21 cellular contexts compared by ENCODE assay signal in genomic region chr5:140630296-140630695, GRCh38. TPM values are rescaled to one million over a fixed set of nuclear protein-coding genes. Genes with fewer than 3 reads are reported as not detected.
DNase-seq lines count a peak whose midpoint lies in the region; ATAC-seq, FAIRE-seq and TF ChIP-seq lines count a peak whose summit lies in the region.
"Had no signal": no experiment of that assay in that cellular context is flagged by ENCODE, and none has a peak within 500 bp of the region (broad histone marks: within the 10 kb centered on the region; RNA-seq: fewer than 3 reads in every experiment).

No MANE protein-coding gene starts in this region.

- TF ChIP-seq POLR2A in K562 (conservative IDR thresholded peaks at IDR 0.05) (no peak), spleen (IDR thresholded peaks at IDR 0.05) (no peak)

- peaks cover 12% of the 10 kb centered on the region for H3K36me3 Mint-ChIP-seq in HFFc6 (ENCODE audit: low read depth)
- peaks cover 2% of the 10 kb centered on the region for H3K36me3 Mint-ChIP-seq in activated CD8-positive, alpha-beta T cell treated with anti-CD3 and anti-CD28 coated beads, Interleukin-2, amount 10 ng/mL, durations not matched to agents 7 days and 5 days (ENCODE audit: low read depth)

- H3K9me3 ChIP-seq in K562 (replicated peaks; ENCODE audit: control insufficient read depth, insufficient read depth, low read depth, low read length) (no peaks in the 10 kb centered on the region), spleen (peaks cover 0 to 14% (median 7%) of the 10 kb centered on the region in 8 donors)

- in situ Hi-C loops in K562 (cut with MboI) = no loop called here

- no peak overlapping the region for H3K27ac Mint-ChIP-seq in HFFc6
- H3K27ac Mint-ChIP-seq in activated CD8-positive, alpha-beta T cell treated with anti-CD3 and anti-CD28 coated beads, Interleukin-2, amount 10 ng/mL, durations not matched to agents 7 days and 5 days = no peak overlapping the region
- H3K27ac Mint-ChIP-seq: stimulated activated memory B cell treated with anti-CD40 and anti-IgM and Interleukin-4, amounts not matched to agents 10 μg/mL and 1 μg/mL and 100 μg/mL, for 72 hours; T-helper 2 cell treated with Interferon-gamma antibody and Interleukin-4, amounts not matched to agents 5 μg/mL and 100 μg/mL, for 36 hours had no signal

- H3K27me3 ChIP-seq in K562 (ENCODE audit: control insufficient read depth in 2 of 2, insufficient read depth in 2 of 2, low read length in 2 of 2) (no peaks in the 10 kb centered on the region), layer of hippocampus (ENCODE audit: control insufficient read depth, insufficient read depth, low read length) (no peaks in the 10 kb centered on the region), spleen (replicated peaks in 1 of 7) (peaks cover 0 to 9% (median 0%) of the 10 kb centered on the region in 7 donors)

- no peaks in the 10 kb centered on the region for H3K79me2 ChIP-seq in K562 (ENCODE audit: control insufficient read depth, insufficient read depth, low read length)

- no peaks in the 10 kb centered on the region for H3K9me1 ChIP-seq in K562 (ENCODE audit: control insufficient read depth, insufficient read depth, low read length)

- H2AFZ ChIP-seq in K562 (ENCODE audit: low read depth, low read length) = no peak overlapping the region

- intact Hi-C loops in K562 (cut with micrococcal nuclease) (no loop called here), spleen (cut with DNase I; ENCODE audit: low total_unique reads) (no loop called here)

- no peak for ATAC-seq in K562
- ATAC-seq in activated CD8-positive, alpha-beta T cell treated with anti-CD3 and anti-CD28 coated beads, Interleukin-2, amount 10 ng/mL, durations not matched to agents 7 days and 5 days = no peak
- ATAC-seq in HG03378 (IDR thresholded peaks at IDR 0.05; ENCODE audit: unreplicated experiment) = no peak
- ATAC-seq in GM21360 (IDR thresholded peaks at IDR 0.05; ENCODE audit: unreplicated experiment) = no peak
- ATAC-seq: esophagus mucosa; stimulated activated memory B cell treated with anti-CD40 and anti-IgM and Interleukin-4, amounts not matched to agents 10 μg/mL and 1 μg/mL and 100 μg/mL, for 72 hours had no signal

- no peak overlapping the region for H3K9ac ChIP-seq in K562 (ENCODE audit: insufficient read depth in 1 of 2, low read depth in 2 of 2, low read length in 2 of 2)

- no peak for TF ChIP-seq RAD21 in K562 (CRISPR knock-in tag; conservative IDR thresholded peaks at IDR 0.05 in 1 of 2, IDR thresholded peaks at IDR 0.05 in 1 of 2)

- no peak overlapping the region for H3K4me3 Mint-ChIP-seq in HFFc6
- H3K4me3 Mint-ChIP-seq in activated CD8-positive, alpha-beta T cell treated with anti-CD3 and anti-CD28 coated beads, Interleukin-2, amount 10 ng/mL, durations not matched to agents 7 days and 5 days = no peak overlapping the region
- H3K4me3 Mint-ChIP-seq: neural crest cell had no signal

- peak; percentile 55 for DNase-seq in HFFc6
- DNase-seq in K562 (ENCODE audit: extremely low read depth in 1 of 4, low spot score in 3 of 4) = no peak
- DNase-seq in spleen = no peak
- DNase-seq in activated CD8-positive, alpha-beta T cell treated with anti-CD3 and anti-CD28 coated beads, Interleukin-2, amount 10 ng/mL, durations not matched to agents 7 days and 5 days = no peak
- DNase-seq in NCI-H2196 treated with DMSO at 0.1 percent for 48 hours (lab: John Stamatoyannopoulos, UW; ENCODE audit: unreplicated experiment) = no peak
- DNase-seq: activated CD4-positive, alpha-beta T cell treated with anti-CD3 and anti-CD28 coated beads for 48 hours; DND-41; GOT3; hippocampal formation; NCI-H1417; NCI-H2171 treated with DMSO at 0.1 percent for 48 hours; NK-92 treated with Interleukin-12 subunit alpha and Interleukin-12 subunit beta, amount 100 ng/mL, for 24 hours; SHP77 had no signal

- H3K9me3 Mint-ChIP-seq in HFFc6 = peaks cover 14% of the 10 kb centered on the region
- H3K9me3 Mint-ChIP-seq in activated CD8-positive, alpha-beta T cell treated with anti-CD3 and anti-CD28 coated beads, Interleukin-2, amount 10 ng/mL, durations not matched to agents 7 days and 5 days (ENCODE audit: insufficient read depth) = peaks cover 16% of the 10 kb centered on the region
- H3K9me3 Mint-ChIP-seq: stimulated activated memory B cell treated with anti-CD40 and anti-IgM and Interleukin-4, amounts not matched to agents 10 μg/mL and 1 μg/mL and 100 μg/mL, for 72 hours had no signal

- no peaks in the 10 kb centered on the region for H3K36me3 ChIP-seq in K562 (ENCODE audit: control insufficient read depth, insufficient read depth, low read length)
- no peaks in the 10 kb centered on the region for H3K36me3 ChIP-seq in spleen

- H3K4me1 ChIP-seq in K562 (replicated peaks in 1 of 2; ENCODE audit: control insufficient read depth in 2 of 2, insufficient read depth in 2 of 2, low read length in 2 of 2) (peaks cover 0 to 14% of the 10 kb centered on the region in 2 experiments; a peak in 3 of 5 replicates), spleen (peaks cover 0 to 55% (median 32%) of the 10 kb centered on the region in 6 donors)

- H3K4me1 Mint-ChIP-seq in HFFc6 (ENCODE audit: low read depth) = peaks cover 24% of the 10 kb centered on the region
- peaks cover 28% of the 10 kb centered on the region for H3K4me1 Mint-ChIP-seq in activated CD8-positive, alpha-beta T cell treated with anti-CD3 and anti-CD28 coated beads, Interleukin-2, amount 10 ng/mL, durations not matched to agents 7 days and 5 days (ENCODE audit: low read depth)
- H3K4me1 Mint-ChIP-seq: neural crest cell had no signal

- POLR2A ChIA-PET in K562 (lab: Yijun Ruan, JAX) = no interaction called here
- POLR2A ChIA-PET in activated CD8-positive, alpha-beta T cell treated with anti-CD3 and anti-CD28 coated beads, Interleukin-2, amount 10 ng/mL, durations not matched to agents 7 days and 5 days (lab: Charles Lee) = no interaction called here

- CTCF ChIA-PET in K562 (lab: Yijun Ruan, JAX; ENCODE audit: low intra/inter-chr PET ratio) = no interaction called here
- CTCF ChIA-PET in activated CD8-positive, alpha-beta T cell treated with anti-CD3 and anti-CD28 coated beads, Interleukin-2, amount 10 ng/mL, durations not matched to agents 7 days and 5 days (lab: Charles Lee) = interaction anchor here (0.7 to 1.4 kb wide), 4 partner anchors 8 to 286 kb away, joined by 3 to 6 read pairs (median 3); no protein-coding TSS in a partner anchor

- no peak for TF ChIP-seq EP300 in K562 (IDR thresholded peaks at IDR 0.05; ENCODE audit: low read length)

- H3K27ac ChIP-seq in K562 (ENCODE audit: extremely low read depth, low read depth, low read length) (no peak overlapping the region), layer of hippocampus (ENCODE audit: low read depth, low read length) (peak overlapping the region; percentile 16), spleen (peak overlapping the region in 7 of 8 donors; percentile 23 to 93 (median 79))
- H3K27ac ChIP-seq: C4-2B had no signal

- no peak for TF ChIP-seq CTCF in HFFc6 (IDR thresholded peaks at IDR 0.05)
- TF ChIP-seq CTCF in K562 (IDR thresholded peaks at IDR 0.05 in 2 of 3, conservative IDR thresholded peaks at IDR 0.05 in 1 of 3; ENCODE audit: insufficient read depth in 2 of 3, low read depth in 1 of 3, low read length in 3 of 3) = no peak
- no peak for TF ChIP-seq CTCF in spleen (IDR thresholded peaks at IDR 0.05 in 8 of 11, conservative IDR thresholded peaks at IDR 0.05 in 3 of 11)

- BruUV-seq in K562 (replicated peaks; lab: Mats Ljungman, UMichigan) = no TSS peak

- H3K27me3 Mint-ChIP-seq in HFFc6 (ENCODE audit: insufficient read depth) = no peaks in the 10 kb centered on the region; the same call in none of the 2 replicates
- H3K27me3 Mint-ChIP-seq in activated CD8-positive, alpha-beta T cell treated with anti-CD3 and anti-CD28 coated beads, Interleukin-2, amount 10 ng/mL, durations not matched to agents 7 days and 5 days (ENCODE audit: low read depth) = peaks cover 32% of the 10 kb centered on the region

- no peaks in the 10 kb centered on the region for H4K20me1 ChIP-seq in K562 (replicated peaks; ENCODE audit: control insufficient read depth, insufficient read depth, low read length)

- H3K4me2 ChIP-seq in K562 (ENCODE audit: insufficient read depth, low read length) = no peak overlapping the region

- H3K4me3 ChIP-seq in K562 (no peak overlapping the region), spleen (peak overlapping the region in 3 of 8 donors; percentile 59 to 78 (median 65))

- 24% methylated on average over 2 of the region's 2 CpGs for WGBS in K562 (ENCODE audit: insufficient coverage, low coverage, missing lambda C conversion rate)
- 60 to 84% (median 63%) methylated on average over 2 of the region's 2 CpGs for WGBS in spleen, 5 donors

- FAIRE-seq in K562 (lab: Jason Lieb, UNC) = no peak

RNA-seq across cellular contexts. Expression of gene CD14, which starts 2.7 kb away (rescaled TPM):
- 1 to 10 TPM in 5 of 6 experiments, under 1 TPM in 1; 0.84 to 1.9 (median 1.3) TPM for total RNA-seq in HFFc6 (2021; fragmentation: NEBNext Ultra II Directional; extraction: Animal tissue kit (Norgen Biotek cat#: 25700))
- total RNA-seq in K562 (2011; cell fraction: chromatin; rRNA removed; ENCODE audit: low replicate concordance) = 0.39 and 0.46 TPM in 2 replicates
- total RNA-seq in K562 (2011; cell fraction: nucleolus; rRNA removed) = 0.26 and 0.33 TPM in 2 replicates
- total RNA-seq in K562 (2011; cell fraction: nucleoplasm; rRNA removed) = 0.51 TPM in 1 of 2 replicates, not detected in the other
- total RNA-seq in K562 (2014; rRNA removed) (0.09 TPM in 1 of 2 replicates, not detected in the other), K562 (2014; rRNA removed; fragmentation: Illumina TruSeq; extraction: Trizol) (0.07 TPM in 1 of 2 replicates, not detected in the other), K562 (2015; rRNA removed; fragmentation: Illumina TruSeq; extraction: Trizol) (0.14 and 0.15 TPM in 2 replicates), K562 (2021) (0.31 and 0.47 TPM in 2 replicates), spleen (100 to 1,000 TPM in 4 of 7 donors, 10 to 100 TPM in 3; 80.2 to 209 (median 101) TPM)
- polyA plus RNA-seq in K562 (2011; rRNA removed) (0.13 and 0.23 TPM in 2 replicates), K562 (2014; fragmentation: Illumina TruSeq; extraction: Trizol) (not detected in 2 replicates), K562 (2014; fragmentation: Nextera tagmentation; extraction: Ambion mirVana) (under 1 TPM in 1 of 2 experiments, not detected in 1; 0.15 TPM), K562 (2014; rRNA removed) (0.32 and 1.0 TPM in 2 replicates), spleen (10 to 100 TPM; 40.2 to 60.9 (median 48.9) TPM)
- 0.28 and 0.47 TPM in 2 replicates for polyA plus RNA-seq in K562 (2011; cell fraction: cytosol; rRNA removed)
- polyA plus RNA-seq in K562 (2011; cell fraction: nucleus; rRNA removed) = 0.11 and 0.67 TPM in 2 replicates
- 0.17 and 0.29 TPM in 2 replicates for polyA plus RNA-seq in K562 (2012)
- not detected in 2 replicates for polyA minus RNA-seq in K562 (2011; rRNA and poly(A)+ RNA removed)
- polyA minus RNA-seq in K562 (2011; cell fraction: cytosol; rRNA and poly(A)+ RNA removed) = not detected in 2 replicates
- polyA minus RNA-seq in K562 (2011; cell fraction: nucleus; rRNA and poly(A)+ RNA removed) = 0.22 and 0.27 TPM in 2 replicates
- under 1 TPM; 0.42 to 0.45 TPM for total RNA-seq in activated CD8-positive, alpha-beta T cell treated with anti-CD3 and anti-CD28 coated beads, Interleukin-2, amount 10 ng/mL, durations not matched to agents 7 days and 5 days

RNA-seq across cellular contexts. Expression of gene TMCO6, which starts 9.0 kb away (rescaled TPM):
- 1 to 10 TPM; 3.6 to 7.2 (median 6.1) TPM for total RNA-seq in HFFc6 (2021; fragmentation: NEBNext Ultra II Directional; extraction: Animal tissue kit (Norgen Biotek cat#: 25700))
- 97.2 and 222 TPM in 2 replicates for total RNA-seq in K562 (2011; cell fraction: chromatin; rRNA removed; ENCODE audit: low replicate concordance)
- total RNA-seq in K562 (2011; cell fraction: nucleolus; rRNA removed) = 127 and 130 TPM in 2 replicates
- total RNA-seq in K562 (2011; cell fraction: nucleoplasm; rRNA removed) = 107 and 115 TPM in 2 replicates
- 21.4 and 32.9 TPM in 2 replicates for total RNA-seq in K562 (2014; rRNA removed)
- total RNA-seq in K562 (2014; rRNA removed; fragmentation: Illumina TruSeq; extraction: Trizol) = 8.3 and 10.3 TPM in 2 replicates
- total RNA-seq in K562 (2015; rRNA removed; fragmentation: Illumina TruSeq; extraction: Trizol) = 10.6 and 11.5 TPM in 2 replicates
- 23.5 and 24.4 TPM in 2 replicates for total RNA-seq in K562 (2021)
- 26.9 and 28.5 TPM in 2 replicates for polyA plus RNA-seq in K562 (2011; rRNA removed)
- 29.2 and 30.3 TPM in 2 replicates for polyA plus RNA-seq in K562 (2011; cell fraction: cytosol; rRNA removed)
- polyA plus RNA-seq in K562 (2011; cell fraction: nucleus; rRNA removed) = 196 and 262 TPM in 2 replicates
- polyA plus RNA-seq in K562 (2012) = 18.6 and 22.1 TPM in 2 replicates
- 16.7 and 18.0 TPM in 2 replicates for polyA plus RNA-seq in K562 (2014; fragmentation: Illumina TruSeq; extraction: Trizol)
- polyA plus RNA-seq in K562 (2014; fragmentation: Nextera tagmentation; extraction: Ambion mirVana) = 1 to 10 TPM; 3.4 to 5.1 TPM
- 32.5 and 46.4 TPM in 2 replicates for polyA plus RNA-seq in K562 (2014; rRNA removed)
- 11.5 and 15.9 TPM in 2 replicates for polyA minus RNA-seq in K562 (2011; rRNA and poly(A)+ RNA removed)
- 6.1 and 10.0 TPM in 2 replicates for polyA minus RNA-seq in K562 (2011; cell fraction: cytosol; rRNA and poly(A)+ RNA removed)
- 49.9 and 56.8 TPM in 2 replicates for polyA minus RNA-seq in K562 (2011; cell fraction: nucleus; rRNA and poly(A)+ RNA removed)
- total RNA-seq in spleen = 10 to 100 TPM; 18.3 to 55.2 (median 24.5) TPM
- polyA plus RNA-seq in spleen = 10 to 100 TPM; 12.0 to 21.0 (median 18.2) TPM
- total RNA-seq in activated CD8-positive, alpha-beta T cell treated with anti-CD3 and anti-CD28 coated beads, Interleukin-2, amount 10 ng/mL, durations not matched to agents 7 days and 5 days = 10 to 100 TPM; 30.5 to 36.5 TPM

RNA-seq across cellular contexts. Expression of gene NDUFA2, which starts 17.1 kb away (rescaled TPM):
- 10 to 100 TPM; 60.5 to 73.9 (median 67.0) TPM for total RNA-seq in HFFc6 (2021; fragmentation: NEBNext Ultra II Directional; extraction: Animal tissue kit (Norgen Biotek cat#: 25700))
- 7.6 and 18.9 TPM in 2 replicates for total RNA-seq in K562 (2011; cell fraction: chromatin; rRNA removed; ENCODE audit: low replicate concordance)
- 40.4 and 43.6 TPM in 2 replicates for total RNA-seq in K562 (2011; cell fraction: nucleolus; rRNA removed)
- total RNA-seq in K562 (2011; cell fraction: nucleoplasm; rRNA removed) = 24.4 and 32.7 TPM in 2 replicates
- total RNA-seq in K562 (2014; rRNA removed) (136 and 209 TPM in 2 replicates), K562 (2014; rRNA removed; fragmentation: Illumina TruSeq; extraction: Trizol) (63.3 and 69.1 TPM in 2 replicates), K562 (2015; rRNA removed; fragmentation: Illumina TruSeq; extraction: Trizol) (103 and 105 TPM in 2 replicates), K562 (2021) (120 and 125 TPM in 2 replicates), spleen (10 to 100 TPM; 35.1 to 61.4 (median 46.9) TPM)
- polyA plus RNA-seq in K562 (2011; rRNA removed) (184 and 187 TPM in 2 replicates), K562 (2014; fragmentation: Illumina TruSeq; extraction: Trizol) (77.4 and 113 TPM in 2 replicates), K562 (2014; fragmentation: Nextera tagmentation; extraction: Ambion mirVana) (100 to 1,000 TPM; 480 to 497 TPM), K562 (2014; rRNA removed) (209 and 284 TPM in 2 replicates), spleen (100 to 1,000 TPM; 211 to 237 (median 216) TPM)
- polyA plus RNA-seq in K562 (2011; cell fraction: cytosol; rRNA removed) = 176 and 243 TPM in 2 replicates
- polyA plus RNA-seq in K562 (2011; cell fraction: nucleus; rRNA removed) = 81.1 and 91.8 TPM in 2 replicates
- polyA plus RNA-seq in K562 (2012) = 147 and 206 TPM in 2 replicates
- 15.2 and 15.6 TPM in 2 replicates for polyA minus RNA-seq in K562 (2011; rRNA and poly(A)+ RNA removed)
- polyA minus RNA-seq in K562 (2011; cell fraction: cytosol; rRNA and poly(A)+ RNA removed) = 20.1 and 29.9 TPM in 2 replicates
- polyA minus RNA-seq in K562 (2011; cell fraction: nucleus; rRNA and poly(A)+ RNA removed) = 15.6 and 21.9 TPM in 2 replicates
- 10 to 100 TPM; 81.6 to 84.0 TPM for total RNA-seq in activated CD8-positive, alpha-beta T cell treated with anti-CD3 and anti-CD28 coated beads, Interleukin-2, amount 10 ng/mL, durations not matched to agents 7 days and 5 days

RNA-seq across cellular contexts. Expression of gene IK, which starts 17.3 kb away (rescaled TPM):
- total RNA-seq in HFFc6 (2021; fragmentation: NEBNext Ultra II Directional; extraction: Animal tissue kit (Norgen Biotek cat#: 25700)) = 100 to 1,000 TPM in 4 of 6 experiments, 10 to 100 TPM in 2; 83.3 to 116 (median 109) TPM
- 95.6 and 166 TPM in 2 replicates for total RNA-seq in K562 (2011; cell fraction: chromatin; rRNA removed; ENCODE audit: low replicate concordance)
- 44.7 and 60.0 TPM in 2 replicates for total RNA-seq in K562 (2011; cell fraction: nucleolus; rRNA removed)
- total RNA-seq in K562 (2011; cell fraction: nucleoplasm; rRNA removed) = 73.0 and 85.0 TPM in 2 replicates
- 150 and 170 TPM in 2 replicates for total RNA-seq in K562 (2014; rRNA removed)
- total RNA-seq in K562 (2014; rRNA removed; fragmentation: Illumina TruSeq; extraction: Trizol) = 138 and 149 TPM in 2 replicates
- 158 and 164 TPM in 2 replicates for total RNA-seq in K562 (2015; rRNA removed; fragmentation: Illumina TruSeq; extraction: Trizol)
- total RNA-seq in K562 (2021) = 81.9 and 93.0 TPM in 2 replicates
- polyA plus RNA-seq in K562 (2011; rRNA removed) = 107 and 140 TPM in 2 replicates
- 52.3 and 71.9 TPM in 2 replicates for polyA plus RNA-seq in K562 (2011; cell fraction: cytosol; rRNA removed)
- 150 and 151 TPM in 2 replicates for polyA plus RNA-seq in K562 (2011; cell fraction: nucleus; rRNA removed)
- 117 and 133 TPM in 2 replicates for polyA plus RNA-seq in K562 (2012)
- 187 and 203 TPM in 2 replicates for polyA plus RNA-seq in K562 (2014; fragmentation: Illumina TruSeq; extraction: Trizol)
- 100 to 1,000 TPM in 1 of 2 experiments, 10 to 100 TPM in 1; 89.2 to 182 TPM for polyA plus RNA-seq in K562 (2014; fragmentation: Nextera tagmentation; extraction: Ambion mirVana)
- 137 and 176 TPM in 2 replicates for polyA plus RNA-seq in K562 (2014; rRNA removed)
- polyA minus RNA-seq in K562 (2011; rRNA and poly(A)+ RNA removed) = 133 and 180 TPM in 2 replicates
- 42.0 and 55.4 TPM in 2 replicates for polyA minus RNA-seq in K562 (2011; cell fraction: cytosol; rRNA and poly(A)+ RNA removed)
- polyA minus RNA-seq in K562 (2011; cell fraction: nucleus; rRNA and poly(A)+ RNA removed) = 47.0 and 74.2 TPM in 2 replicates
- 100 to 1,000 TPM in 2 of 7 donors, 10 to 100 TPM in 5; 77.2 to 139 (median 90.4) TPM for total RNA-seq in spleen
- 10 to 100 TPM; 61.1 to 68.0 (median 64.4) TPM for polyA plus RNA-seq in spleen
- 100 to 1,000 TPM in 1 of 2 experiments, 10 to 100 TPM in 1; 92.1 to 104 TPM for total RNA-seq in activated CD8-positive, alpha-beta T cell treated with anti-CD3 and anti-CD28 coated beads, Interleukin-2, amount 10 ng/mL, durations not matched to agents 7 days and 5 days

RNA-seq across cellular contexts. Expression of gene WDR55, which starts 34.4 kb away (rescaled TPM):
- 10 to 100 TPM; 23.7 to 28.3 (median 25.8) TPM for total RNA-seq in HFFc6 (2021; fragmentation: NEBNext Ultra II Directional; extraction: Animal tissue kit (Norgen Biotek cat#: 25700))
- 99.1 and 166 TPM in 2 replicates for total RNA-seq in K562 (2011; cell fraction: chromatin; rRNA removed; ENCODE audit: low replicate concordance)
- total RNA-seq in K562 (2011; cell fraction: nucleolus; rRNA removed) = 88.7 and 109 TPM in 2 replicates
- total RNA-seq in K562 (2011; cell fraction: nucleoplasm; rRNA removed) = 85.1 and 87.8 TPM in 2 replicates
- total RNA-seq in K562 (2014; rRNA removed) (24.9 and 27.3 TPM in 2 replicates), K562 (2014; rRNA removed; fragmentation: Illumina TruSeq; extraction: Trizol) (20.5 and 21.8 TPM in 2 replicates), K562 (2015; rRNA removed; fragmentation: Illumina TruSeq; extraction: Trizol) (29.3 and 30.0 TPM in 2 replicates), K562 (2021) (35.3 and 36.1 TPM in 2 replicates), spleen (10 to 100 TPM; 23.0 to 30.8 (median 25.7) TPM)
- polyA plus RNA-seq in K562 (2011; rRNA removed) (37.4 and 44.8 TPM in 2 replicates), K562 (2014; fragmentation: Illumina TruSeq; extraction: Trizol) (35.1 and 39.0 TPM in 2 replicates), K562 (2014; fragmentation: Nextera tagmentation; extraction: Ambion mirVana) (1 to 10 TPM; 5.2 to 6.6 TPM), K562 (2014; rRNA removed) (44.1 and 45.0 TPM in 2 replicates), spleen (10 to 100 TPM; 14.2 to 25.6 (median 21.6) TPM)
- polyA plus RNA-seq in K562 (2011; cell fraction: cytosol; rRNA removed) = 39.9 and 55.5 TPM in 2 replicates
- 68.1 and 108 TPM in 2 replicates for polyA plus RNA-seq in K562 (2011; cell fraction: nucleus; rRNA removed)
- 24.9 and 28.0 TPM in 2 replicates for polyA plus RNA-seq in K562 (2012)
- polyA minus RNA-seq in K562 (2011; rRNA and poly(A)+ RNA removed) = 22.7 and 29.5 TPM in 2 replicates
- polyA minus RNA-seq in K562 (2011; cell fraction: cytosol; rRNA and poly(A)+ RNA removed) = 12.7 and 20.9 TPM in 2 replicates
- 24.0 and 28.4 TPM in 2 replicates for polyA minus RNA-seq in K562 (2011; cell fraction: nucleus; rRNA and poly(A)+ RNA removed)
- total RNA-seq in activated CD8-positive, alpha-beta T cell treated with anti-CD3 and anti-CD28 coated beads, Interleukin-2, amount 10 ng/mL, durations not matched to agents 7 days and 5 days = 10 to 100 TPM; 40.1 to 41.1 TPM

Comparison
In these comparisons a context has a peak if more than half of its experiments do, and no peak if none do; other contexts are left out.
1. RNA of gene CD14, which starts 2.7 kb away (total RNA-seq): 80.2 to 209 TPM in spleen; 0.84 to 1.9 TPM in HFFc6, 0.42 to 0.45 TPM in activated CD8-positive, alpha-beta T cell treated with anti-CD3 and anti-CD28 coated beads, Interleukin-2, amount 10 ng/mL, durations not matched to agents 7 days and 5 days and 0.07 to 0.51 TPM in K562; every median in the first group is over 10 times any median in the second.